19 cellular contexts compared by ENCODE assay signal in the genomic region with DNA sequence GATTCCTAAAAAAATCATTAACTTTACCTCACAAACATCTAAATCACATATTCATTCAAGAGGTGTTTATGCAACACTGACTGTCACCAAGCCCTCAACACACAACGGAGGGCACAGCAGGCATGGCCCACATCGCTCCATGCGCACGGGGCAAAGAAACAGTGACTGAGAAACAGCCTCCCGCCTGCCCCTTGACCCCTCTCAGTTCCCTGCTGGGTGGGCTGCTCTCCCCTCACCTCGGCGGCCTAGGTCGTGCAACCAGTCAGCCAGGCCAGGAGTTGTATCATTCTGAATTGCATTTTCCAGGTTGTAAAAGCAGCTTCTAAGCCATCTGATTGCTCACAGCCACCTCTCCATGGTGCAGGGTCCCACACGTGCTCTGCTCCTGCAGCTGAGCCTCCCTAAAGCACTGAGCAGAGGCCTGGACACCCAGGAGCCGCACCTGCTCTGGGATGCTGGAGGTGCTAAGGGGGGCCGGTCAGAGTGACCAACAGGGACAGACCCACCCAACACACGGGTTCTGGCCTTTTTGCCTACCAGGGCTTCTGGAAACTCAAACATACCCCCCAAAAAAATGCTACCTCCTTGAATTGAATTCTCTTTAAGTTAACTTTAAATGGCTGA.
"Had no signal": no experiment of that assay in that cellular context is flagged by ENCODE, and none has a peak within 500 bp of the region (broad histone marks: within the 10 kb centered on the region; RNA-seq: fewer than 3 reads in every experiment).

No MANE protein-coding gene starts in this region.

- H3K27me3 Mint-ChIP-seq: naive thymus-derived CD4-positive, alpha-beta T cell; stimulated activated naive CD8-positive, alpha-beta T cell treated with anti-CD3 and anti-CD28 coated beads, Interleukin-15, amount 100 ng/mL, for 72 hours had no signal

- H3K4me2 ChIP-seq: smooth muscle cell had no signal

- H3K36me3 ChIP-seq: cardiac muscle cell, gastroesophageal sphincter, heart right ventricle, left lung, prostate gland, right lobe of liver, upper lobe of right lung had no signal

- H3K27ac Mint-ChIP-seq: activated naive CD4-positive, alpha-beta T cell treated with anti-CD3 and anti-CD28 coated beads for 36 hours; activated T-helper 2 cell treated with anti-CD3 and anti-CD28 coated beads, Interferon-gamma antibody, Interleukin-2, Interleukin-4, amounts not matched to agents 10 μg/mL and 5 μg/mL and 100 μg/mL, durations not matched to agents 14 hours and 24 hours and 36 hours had no signal

- H3K9me3 ChIP-seq: gastroesophageal sphincter, heart right ventricle, left lung, mucosa of descending colon, prostate gland, right lobe of liver, testis, upper lobe of right lung had no signal

- DNase-seq: activated CD4-positive, alpha-beta T cell treated with anti-CD3 and anti-CD28 coated beads, Interleukin-2, amount 50 U/mL, for 48 hours; activated CD4-positive, CD25-positive, alpha-beta regulatory T cell treated with anti-CD3 and anti-CD28 coated beads, Interleukin-2, amount 50 U/mL, for 72 hours; activated naive CD4-positive, alpha-beta T cell treated with anti-CD3 and anti-CD28 coated beads for 36 hours; heart right ventricle; naive thymus-derived CD4-positive, alpha-beta T cell; occipital lobe; stimulated activated naive CD8-positive, alpha-beta T cell treated with anti-CD3 and anti-CD28 coated beads, Interleukin-15, amount 100 ng/mL, for 72 hours; T-helper 9 cell; testis; upper lobe of right lung had no signal

- ATAC-seq: gastroesophageal sphincter; heart right ventricle; left lung; mucosa of descending colon; naive thymus-derived CD4-positive, alpha-beta T cell; stimulated activated naive CD8-positive, alpha-beta T cell treated with anti-CD3 and anti-CD28 coated beads, Interleukin-15, amount 100 ng/mL, for 72 hours; upper lobe of right lung had no signal

- H3K27ac ChIP-seq: cardiac muscle cell, gastroesophageal sphincter, heart right ventricle, left lung, prostate gland, right lobe of liver, testis, upper lobe of right lung had no signal

- H3K4me3 ChIP-seq: cardiac muscle cell, dorsolateral prefrontal cortex, gastroesophageal sphincter, heart right ventricle, left lung, mucosa of descending colon, prostate gland, right lobe of liver, smooth muscle cell, testis, upper lobe of right lung had no signal

- H3K4me3 Mint-ChIP-seq: activated naive CD4-positive, alpha-beta T cell treated with anti-CD3 and anti-CD28 coated beads for 36 hours; stimulated activated naive CD8-positive, alpha-beta T cell treated with anti-CD3 and anti-CD28 coated beads, Interleukin-15, amount 100 ng/mL, for 72 hours had no signal

- H3K9me3 Mint-ChIP-seq: activated naive CD4-positive, alpha-beta T cell treated with anti-CD3 and anti-CD28 coated beads for 36 hours; activated T-helper 2 cell treated with anti-CD3 and anti-CD28 coated beads, Interferon-gamma antibody, Interleukin-2, Interleukin-4, amounts not matched to agents 10 μg/mL and 5 μg/mL and 100 μg/mL, durations not matched to agents 14 hours and 24 hours and 36 hours; naive thymus-derived CD4-positive, alpha-beta T cell; stimulated activated naive CD8-positive, alpha-beta T cell treated with anti-CD3 and anti-CD28 coated beads, Interleukin-15, amount 100 ng/mL, for 72 hours had no signal

- H3K27me3 ChIP-seq: cardiac muscle cell, dorsolateral prefrontal cortex, gastroesophageal sphincter, heart right ventricle, left lung, right lobe of liver, testis, upper lobe of right lung had no signal
